In genomic region chr11:121591405-121592033, GRCh38 we compare ENCODE assay signal across 8 cellular contexts.
A peak's percentile ranks its signal among the peaks of the same experiment; 100 is the strongest.
DNase-seq lines count a peak whose midpoint lies in the region; ATAC-seq, FAIRE-seq and TF ChIP-seq lines count a peak whose summit lies in the region.

No MANE protein-coding gene starts in this region.

- peak; percentile 53 for DNase-seq in CMK (ENCODE audit: low read depth)
- DNase-seq in HEK293T (ENCODE audit: extremely low spot score) = peak; percentile 78
- peak; percentile 84 for DNase-seq in NCI-H2196 (lab: John Stamatoyannopoulos, UW; ENCODE audit: unreplicated experiment)
- DNase-seq in activated CD4-positive, CD25-positive, alpha-beta regulatory T cell treated with anti-CD3 and anti-CD28 coated beads, Interleukin-2, amount 50 U/mL, for 16 hours (ENCODE audit: low read depth, low spot score) = peak; percentile 47
- peak; percentile 86 to 87 for DNase-seq in cardiac fibroblast (ENCODE audit: low read depth in 2 of 2)
- DNase-seq in kidney = no peak
- peak; percentile 71 to 78 for DNase-seq in stimulated activated CD4-positive, alpha-beta T cell treated with anti-CD3 and anti-CD28 coated beads, Interleukin-2, amount 100 ng/mL, for 48 hours

- no peak overlapping the region for H3K27ac ChIP-seq in kidney (ENCODE audit: low read depth in 2 of 2, low read length in 2 of 2)

- H3K9me3 ChIP-seq in kidney (ENCODE audit: control insufficient read depth in 1 of 2, low read length in 2 of 2) = no peaks in the 10 kb centered on the region

- FAIRE-seq in kidney (lab: Jason Lieb, UNC) = peak; percentile 77

- POLR2A ChIA-PET in HEK293T (lab: Yijun Ruan, JAX) = no interaction called here

- CTCF ChIA-PET in HEK293T (lab: Yijun Ruan, JAX) = interaction anchor here (0.9 to 1.5 kb wide), 2 partner anchors 14 to 125 kb away, joined by 3 to 4 read pairs; no protein-coding TSS in a partner anchor

- peaks cover 0 to 2% of the 10 kb centered on the region in 2 donors for H3K4me1 ChIP-seq in kidney (ENCODE audit: control insufficient read depth in 1 of 2, insufficient read depth in 1 of 2, low read depth in 1 of 2, low read length in 2 of 2)

- no peak overlapping the region for H3K9ac ChIP-seq in kidney (ENCODE audit: low read length in 2 of 2)

- TF ChIP-seq CTCF in cardiac fibroblast (IDR thresholded peaks at IDR 0.05; ENCODE audit: low read depth, low read length) (peak; percentile 80), kidney (IDR thresholded peaks at IDR 0.05; ENCODE audit: borderline replicate concordance, extremely low read depth, insufficient read depth) (peak; percentile 85)

- intact Hi-C loops in kidney (cut with DNase I) = no loop called here

- no peak overlapping the region for H3K4me3 ChIP-seq in cardiac fibroblast (replicated peaks in 1 of 2; ENCODE audit: low read depth in 2 of 2, low read length in 2 of 2)
- no peak overlapping the region for H3K4me3 ChIP-seq in kidney (ENCODE audit: low read length in 2 of 2)

- peaks cover 8 to 11% of the 10 kb centered on the region in 2 donors for H3K36me3 ChIP-seq in kidney (ENCODE audit: control insufficient read depth in 1 of 2, insufficient read depth in 2 of 2, low read length in 2 of 2)

- no peak for ATAC-seq in HG03571 (IDR thresholded peaks at IDR 0.05; ENCODE audit: unreplicated experiment)

TF ChIP-seq in HEK293T, 16 proteins besides CTCF, POLR2A, EP300 and RAD21:
- no peak for TF ChIP-seq CTBP1 (IDR thresholded peaks at IDR 0.05; ENCODE audit: borderline replicate concordance)
- TF ChIP-seq NFRKB (IDR thresholded peaks at IDR 0.05) = no peak
- TF ChIP-seq TARDBP (IDR thresholded peaks at IDR 0.05) = no peak
- TF ChIP-seq BHLHE40 (IDR thresholded peaks at IDR 0.05; ENCODE audit: borderline replicate concordance) = no peak
- no peak for TF ChIP-seq HDGF (IDR thresholded peaks at IDR 0.05; ENCODE audit: borderline replicate concordance)
- no peak for TF ChIP-seq ARNT (IDR thresholded peaks at IDR 0.05)
- no peak for TF ChIP-seq ELF4 (IDR thresholded peaks at IDR 0.05)
- no peak for TF ChIP-seq L3MBTL2 (conservative IDR thresholded peaks at IDR 0.05)
- no peak for TF ChIP-seq SUZ12 (IDR thresholded peaks at IDR 0.05)
- TF ChIP-seq SP1 (IDR thresholded peaks at IDR 0.05) = no peak
- TF ChIP-seq ZNF384 (IDR thresholded peaks at IDR 0.05) = no peak
- no peak for TF ChIP-seq FOXA1 (IDR thresholded peaks at IDR 0.05)
- no peak for TF ChIP-seq FOXM1 (IDR thresholded peaks at IDR 0.05; ENCODE audit: borderline replicate concordance)
- TF ChIP-seq PKNOX1 (IDR thresholded peaks at IDR 0.05) = no peak
- TF ChIP-seq LEF1 (IDR thresholded peaks at IDR 0.05; ENCODE audit: borderline replicate concordance) = no peak
